Comparison of ENCODE assay signal across 12 cellular contexts in genomic region chr4:140136509-140136908, GRCh38. TPM values are rescaled to one million over a fixed set of nuclear protein-coding genes. Genes with fewer than 3 reads are reported as not detected.
A peak's percentile ranks its signal among the peaks of the same experiment; 100 is the strongest.
DNase-seq lines count a peak whose midpoint lies in the region; ATAC-seq and TF ChIP-seq lines count a peak whose summit lies in the region.
"Had no signal": no experiment of that assay in that cellular context is flagged by ENCODE, and none has a peak within 500 bp of the region (broad histone marks: within the 10 kb centered on the region; RNA-seq: fewer than 3 reads in every experiment).

No MANE protein-coding gene starts in this region.

- CTCF ChIA-PET in Caco-2 (lab: Charles Lee): no interaction called here

- peaks cover 34% of the 10 kb centered on the region for H3K4me1 Mint-ChIP-seq in Caco-2 (ENCODE audit: low read depth, unreplicated experiment)
- H3K4me1 Mint-ChIP-seq in brain: peaks cover 73% of the 10 kb centered on the region

- H3K4me1 ChIP-seq in Caco-2 (peaks cover 79% of the 10 kb centered on the region), left lung (peaks cover 12 to 27% of the 10 kb centered on the region in 2 donors)

- H3K9me3 Mint-ChIP-seq in Caco-2 (ENCODE audit: unreplicated experiment): no peaks in the 10 kb centered on the region
- H3K9me3 Mint-ChIP-seq in brain: peaks cover 0 to 1% (median 0%) of the 10 kb centered on the region in 5 experiments

- no peak for TF ChIP-seq CTCF in Caco-2 (IDR thresholded peaks at IDR 0.05; ENCODE audit: insufficient read depth in 1 of 2, low read depth in 1 of 2, low read length in 1 of 2, severe bottlenecking in 1 of 2, unreplicated experiment in 1 of 2)
- no peak for TF ChIP-seq CTCF in brain (conservative IDR thresholded peaks at IDR 0.05)
- TF ChIP-seq CTCF in left lung (IDR thresholded peaks at IDR 0.05): no peak

- H3K27ac ChIP-seq in left lung: peak overlapping the region in 1 of 2 donors; percentile 3
- H3K27ac ChIP-seq: esophagus muscularis mucosa had no signal

- peak overlapping the region; percentile 88 for H3K27ac Mint-ChIP-seq in Caco-2 (ENCODE audit: unreplicated experiment)
- peak overlapping the region in 3 of 5 experiments; percentile 76 to 90 (median 78) for H3K27ac Mint-ChIP-seq in brain

- no TSS peak for BruUV-seq in Caco-2 (replicated peaks; lab: Mats Ljungman, UMichigan)

- peaks cover 11% of the 10 kb centered on the region for H3K36me3 Mint-ChIP-seq in Caco-2 (ENCODE audit: insufficient read depth, unreplicated experiment)
- peaks cover 5% of the 10 kb centered on the region for H3K36me3 Mint-ChIP-seq in brain

- H3K27me3 ChIP-seq in Caco-2 (replicated peaks; ENCODE audit: control insufficient read depth, insufficient read depth, low read length) (no peaks in the 10 kb centered on the region), left lung (no peaks in the 10 kb centered on the region)
- H3K27me3 ChIP-seq: esophagus muscularis mucosa had no signal

- no peaks in the 10 kb centered on the region for H3K9me3 ChIP-seq in Caco-2
- no peaks in the 10 kb centered on the region for H3K9me3 ChIP-seq in left lung
- H3K9me3 ChIP-seq: esophagus muscularis mucosa had no signal

- H3K36me3 ChIP-seq in Caco-2 (ENCODE audit: control insufficient read depth, insufficient read depth, low read length) (no peaks in the 10 kb centered on the region), left lung (no peaks in the 10 kb centered on the region)
- H3K36me3 ChIP-seq: esophagus muscularis mucosa had no signal

- H3K27me3 Mint-ChIP-seq in Caco-2 (ENCODE audit: insufficient read depth, unreplicated experiment): no peaks in the 10 kb centered on the region
- no peaks in the 10 kb centered on the region for H3K27me3 Mint-ChIP-seq in brain

- POLR2A ChIA-PET in Caco-2 (lab: Charles Lee): no interaction called here

- DNase-seq in Caco-2 (no peak), LHCN-M2 (ENCODE audit: low read depth) (peak; percentile 41), left lung (no peak), ureter (ENCODE audit: low spot score) (no peak), retina (no peak)
- no peak for DNase-seq in stimulated activated CD4-positive, alpha-beta T cell treated with anti-CD3 and anti-CD28 coated beads, Interleukin-15, amount 100 ng/mL, for 24 hours
- no peak for DNase-seq in activated CD4-positive, alpha-beta T cell treated with anti-CD3 and anti-CD28 coated beads for 4 hours
- DNase-seq: activated CD8-positive, alpha-beta memory T cell treated with anti-CD3 and anti-CD28 coated beads for 24 hours; substantia nigra; T1000 had no signal

- H3K4me3 Mint-ChIP-seq in Caco-2 (ENCODE audit: unreplicated experiment) (no peak overlapping the region), brain (peak overlapping the region in 1 of 5 experiments; percentile 66)

- no peak overlapping the region for H3K4me3 ChIP-seq in Caco-2 (ENCODE audit: low read depth, low read length)
- no peak overlapping the region for H3K4me3 ChIP-seq in left lung
- H3K4me3 ChIP-seq: esophagus muscularis mucosa had no signal

- ATAC-seq in left lung: peak; percentile 21

- intact Hi-C loops in Caco-2 (cut with micrococcal nuclease; ENCODE audit: unreplicated experiment): loop anchor here (2.0 to 5.0 kb wide), 4 partner anchors 26 to 399 kb away; no protein-coding TSS in a partner anchor
- intact Hi-C loops in left lung (cut with DNase I): no loop called here

RNA-seq across cellular contexts. Expression of gene MAML3, which starts 17.5 kb away (rescaled TPM):
- total RNA-seq in Caco-2 (2022): 12.1 TPM in 2 replicates
- total RNA-seq in LHCN-M2 (2014; rRNA removed): 0.06 and 0.19 TPM in 2 replicates
- 0.17 TPM for polyA plus RNA-seq in LHCN-M2 (2012)
- 9.4 TPM for polyA plus RNA-seq in brain (ENCODE audit: insufficient read depth, low read depth, low replicate concordance)
- 10 to 100 TPM in 1 of 2 donors, 1 to 10 TPM in 1; 5.8 to 10.3 TPM for total RNA-seq in left lung
- 23.4 TPM for total RNA-seq in ureter
